14 cellular contexts compared by ENCODE assay signal in the genomic region with DNA sequence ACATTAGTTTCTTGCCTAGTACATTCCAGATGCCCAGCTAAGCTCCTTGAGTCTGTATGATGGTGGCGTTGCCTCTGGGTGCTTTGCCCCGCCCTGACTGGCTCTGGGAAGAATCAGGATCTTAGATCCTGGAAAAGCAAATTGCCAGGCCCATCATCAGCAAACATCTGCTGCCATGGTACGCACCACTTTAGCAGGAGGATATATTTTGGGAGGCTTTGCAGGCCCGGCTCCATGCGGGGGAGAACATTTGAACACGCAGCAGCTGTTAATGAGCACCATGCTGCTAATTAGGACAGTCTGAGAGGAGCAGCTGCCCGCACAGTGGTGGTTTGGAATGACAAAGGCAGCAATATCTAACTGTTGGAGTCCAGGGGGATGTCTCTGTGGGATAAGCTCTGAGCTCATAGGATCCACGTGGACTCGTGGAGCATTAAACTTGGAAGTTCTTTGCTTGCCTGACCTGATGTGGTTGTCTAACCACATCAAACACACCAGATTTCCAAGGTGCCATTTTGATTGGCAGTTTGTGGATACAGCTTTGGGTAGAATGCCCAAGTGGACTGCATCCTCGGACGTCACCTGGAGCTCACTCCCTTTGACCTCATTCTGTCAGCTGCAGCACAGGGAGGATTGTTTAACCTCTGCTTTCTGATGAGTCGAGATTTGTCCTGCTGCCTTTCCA.
"Had no signal": no experiment of that assay in that cellular context is flagged by ENCODE, and none has a peak within 500 bp of the region (broad histone marks: within the 10 kb centered on the region; RNA-seq: fewer than 3 reads in every experiment).

No MANE protein-coding gene starts in this region.

- H3K4me1 ChIP-seq: gastroesophageal sphincter, stomach had no signal

- H3K9me3 ChIP-seq: gastroesophageal sphincter, ovary, stomach had no signal

- ATAC-seq: activated CD4-positive, alpha-beta T cell treated with anti-CD3 and anti-CD28 coated beads for 36 hours; activated naive CD8-positive, alpha-beta T cell treated with anti-CD3 and anti-CD28 coated beads, Interleukin-2, amount 50 U/mL, for 24 hours; gastroesophageal sphincter; left ventricle myocardium superior had no signal

- DNase-seq: activated CD4-positive, alpha-beta T cell treated with anti-CD3 and anti-CD28 coated beads for 36 hours; activated naive CD4-positive, alpha-beta T cell treated with Interleukin-2 at 50 U/mL for 16 hours; activated naive CD8-positive, alpha-beta T cell treated with anti-CD3 and anti-CD28 coated beads, Interleukin-2, amount 50 U/mL, for 24 hours; cortex of kidney; effector memory CD4-positive, alpha-beta T cell; kidney; left ventricle myocardium superior; ovary; stimulated activated CD4-positive, alpha-beta T cell treated with anti-CD3 and anti-CD28 coated beads, Interleukin-4, amount 100 ng/mL, for 4 hours; stomach; T1000; WERI-Rb-1 had no signal

- H3K27me3 ChIP-seq: gastroesophageal sphincter, ovary had no signal

- H3K27ac ChIP-seq: gastroesophageal sphincter, ovary, skin epidermis, stomach, WERI-Rb-1 had no signal

- H3K36me3 ChIP-seq: gastroesophageal sphincter, ovary, stomach, WERI-Rb-1 had no signal

- H3K4me3 ChIP-seq: gastroesophageal sphincter, ovary, skin epidermis, stomach had no signal
